8 cellular contexts compared by ENCODE assay signal in genomic region chr4:159206427-159206871, GRCh38.
DNase-seq lines count a peak whose midpoint lies in the region; ATAC-seq and TF ChIP-seq lines count a peak whose summit lies in the region.

No MANE protein-coding gene starts in this region.

- in situ Hi-C loops in astrocyte of the spinal cord (cut with HindIII; ENCODE audit: low sequenced_read_pairs): no loop called here

- CTCF ChIA-PET in AG04449 (lab: Yijun Ruan, JAX): interaction anchor here (1.1 to 1.7 kb wide), 10 partner anchors 10 to 356 kb away, joined by 3 to 6 read pairs (median 4); no protein-coding TSS in a partner anchor

- peak; percentile 21 for DNase-seq in AG04449 (ENCODE audit: low read depth, low spot score)
- peak; percentile 36 for DNase-seq in astrocyte of the spinal cord (ENCODE audit: low read depth, low spot score)
- peak; percentile 44 for DNase-seq in stimulated activated naive CD8-positive, alpha-beta T cell treated with anti-CD3 and anti-CD28 coated beads, Interleukin-15, Interleukin-2, amounts not matched to agents 100 U/mL and 50 U/mL, for 24 hours
- no peak for DNase-seq in substantia nigra (lab: John Stamatoyannopoulos, UW)
- DNase-seq in cortex of kidney (lab: John Stamatoyannopoulos, UW): no peak
- DNase-seq in cardiac septum (ENCODE audit: low spot score): no peak

- H3K4me3 ChIP-seq in AG04449 (ENCODE audit: low read depth, low read length): no peak overlapping the region
- no peak overlapping the region for H3K4me3 ChIP-seq in astrocyte of the spinal cord (ENCODE audit: low read depth, low read length)

- ATAC-seq in GM19351 (IDR thresholded peaks at IDR 0.05; ENCODE audit: unreplicated experiment) (peak; percentile 80), HG03432 (IDR thresholded peaks at IDR 0.05; ENCODE audit: unreplicated experiment) (peak; percentile 94)
- ATAC-seq in stimulated activated naive CD8-positive, alpha-beta T cell treated with anti-CD3 and anti-CD28 coated beads, Interleukin-15, Interleukin-2, amounts not matched to agents 100 U/mL and 50 U/mL, for 24 hours: peak; percentile 95

- intact Hi-C loops in cardiac septum (cut with DNase I): no loop called here

- TF ChIP-seq CTCF in AG04449 (IDR thresholded peaks at IDR 0.05; ENCODE audit: insufficient read depth, low read length, missing control alignments): no peak
- TF ChIP-seq CTCF in astrocyte of the spinal cord (IDR thresholded peaks at IDR 0.05; ENCODE audit: low read depth, low read length): no peak

- no peak overlapping the region for H3K27ac ChIP-seq in substantia nigra (ENCODE audit: low read depth, low read length, poor library complexity, severe bottlenecking)

- POLR2A ChIA-PET in AG04449 (lab: Yijun Ruan, JAX): no interaction called here

Comparison
In these comparisons a context has a peak if more than half of its experiments do, and no peak if none do; other contexts are left out.
1. DNase-seq: peak in AG04449 (single experiment), astrocyte of the spinal cord (single experiment) and stimulated activated naive CD8-positive, alpha-beta T cell treated with anti-CD3 and anti-CD28 coated beads, Interleukin-15, Interleukin-2, amounts not matched to agents 100 U/mL and 50 U/mL, for 24 hours (single experiment); none in substantia nigra (0 of 49), cortex of kidney (single experiment) and cardiac septum (single experiment).
2. Peak in every context shown above with its lines, with median percentiles within 50 percentile points of each other: ATAC-seq.